8 cellular contexts compared by ENCODE assay signal in genomic region chr15:68298882-68299381, GRCh38. TPM values are rescaled to one million over a fixed set of nuclear protein-coding genes. Genes with fewer than 3 reads are reported as not detected.
DNase-seq lines count a peak whose midpoint lies in the region; ATAC-seq and TF ChIP-seq lines count a peak whose summit lies in the region.

No MANE protein-coding gene starts in this region.

- H3K27me3 ChIP-seq in right atrium auricular region = no peaks in the 10 kb centered on the region

- no peaks in the 10 kb centered on the region for H3K9me3 ChIP-seq in right atrium auricular region

- CTCF ChIA-PET in RWPE1 (lab: Yijun Ruan, JAX) = interaction anchor here (2.4 kb wide), 1 partner anchor 46 kb away, joined by 8 read pairs; no protein-coding TSS in a partner anchor

- H3K27ac ChIP-seq in RWPE1 = peak overlapping the region; percentile 66
- H3K27ac ChIP-seq in right atrium auricular region = peak overlapping the region; percentile 40 to 59
- H3K27ac ChIP-seq in substantia nigra (ENCODE audit: low read depth, low read length, poor library complexity, severe bottlenecking) = peak overlapping the region; percentile 46

- TF ChIP-seq CTCF in RWPE1 (conservative IDR thresholded peaks at IDR 0.05; ENCODE audit: low read depth) (no peak), right atrium auricular region (IDR thresholded peaks at IDR 0.05) (no peak)

- H3K4me1 ChIP-seq in right atrium auricular region = peaks cover 0 to 57% of the 10 kb centered on the region in 2 donors

- peak; percentile 81 for ATAC-seq in HG02884 (IDR thresholded peaks at IDR 0.05; ENCODE audit: unreplicated experiment)

- POLR2A ChIA-PET in RWPE1 (lab: Yijun Ruan, JAX; ENCODE audit: low non-redundant PET) = no interaction called here

- peak overlapping the region; percentile 20 to 25 for H3K4me3 ChIP-seq in right atrium auricular region

- peak; percentile 47 for DNase-seq in activated CD8-positive, alpha-beta memory T cell treated with anti-CD3 and anti-CD28 coated beads, Interleukin-2, amount 50 U/mL, for 48 hours
- DNase-seq in activated CD8-positive, alpha-beta memory T cell treated with anti-CD3 and anti-CD28 coated beads, Interleukin-2, amount 50 U/mL, for 4 hours = no peak
- DNase-seq in RWPE1 (ENCODE audit: low spot score) (no peak), right atrium auricular region (ENCODE audit: low spot score) (peak; percentile 57), substantia nigra (lab: John Stamatoyannopoulos, UW) (peak in 2 of 49 donors; percentile 21 to 25), cerebellar cortex (ENCODE audit: low spot score) (no peak), GM03348 (ENCODE audit: low spot score) (no peak)

- peaks cover 4% of the 10 kb centered on the region for H3K36me3 ChIP-seq in right atrium auricular region

RNA-seq across cellular contexts. Expression of gene FEM1B, which starts 21.4 kb away (rescaled TPM):
- total RNA-seq in right atrium auricular region = 10 to 100 TPM; 33.1 to 55.3 TPM

Comparison
In these comparisons a context has a peak if more than half of its experiments do, and no peak if none do; other contexts are left out.
1. DNase-seq: peak in activated CD8-positive, alpha-beta memory T cell treated with anti-CD3 and anti-CD28 coated beads, Interleukin-2, amount 50 U/mL, for 48 hours (single experiment) and right atrium auricular region (single experiment); none in activated CD8-positive, alpha-beta memory T cell treated with anti-CD3 and anti-CD28 coated beads, Interleukin-2, amount 50 U/mL, for 4 hours (single experiment), RWPE1 (single experiment), cerebellar cortex (single experiment) and GM03348 (single experiment).
2. Peak in every context shown above with its lines, with median percentiles within 50 percentile points of each other: H3K27ac ChIP-seq.